ENCODE assay signal across 4 cellular contexts in the genomic region with DNA sequence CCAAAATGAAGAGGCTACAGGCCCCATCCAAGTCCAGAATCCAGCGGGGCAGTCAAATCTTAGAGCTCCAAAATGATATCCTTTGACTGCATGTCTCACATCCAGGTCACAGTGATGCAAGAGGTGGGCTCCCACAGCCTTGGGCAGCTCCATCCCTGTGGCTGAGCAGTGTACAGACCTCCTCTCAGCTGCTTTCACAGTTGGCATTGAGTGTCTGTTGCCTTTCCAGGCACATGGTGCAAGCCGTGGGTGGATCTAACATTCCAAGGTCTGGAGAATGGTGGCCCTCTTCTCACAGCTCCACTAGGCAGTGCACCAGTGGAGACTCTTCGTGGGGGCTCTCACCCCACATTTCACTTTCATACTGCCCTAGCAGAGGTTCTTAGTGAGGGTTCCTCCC.
"Had no signal": no experiment of that assay in that cellular context is flagged by ENCODE, and none has a peak within 500 bp of the region (broad histone marks: within the 10 kb centered on the region; RNA-seq: fewer than 3 reads in every experiment).

No MANE protein-coding gene starts in this region.

- ATAC-seq: HepG2, K562 had no signal

- DNase-seq: IMR-90 had no signal

- H3K27ac ChIP-seq: HL-60 had no signal

- H3K4me3 ChIP-seq: K562 had no signal
